In the genomic region with DNA sequence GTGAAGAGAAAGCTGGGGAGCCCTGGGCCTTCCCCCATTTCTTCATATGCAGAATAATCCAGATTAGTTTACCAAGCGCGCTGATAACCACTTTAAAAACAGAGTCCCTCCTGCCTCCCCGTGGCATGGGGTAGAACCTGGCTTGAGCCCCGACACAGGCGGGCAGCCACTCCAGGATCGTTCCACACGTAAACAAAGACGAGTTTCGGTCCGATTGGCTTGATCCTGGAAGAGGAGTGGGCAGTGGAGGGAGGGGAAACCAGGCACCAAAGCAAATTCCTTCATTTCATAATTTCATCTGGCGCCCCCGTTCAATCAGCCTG, we compare ENCODE assay signal across 9 cellular contexts. TPM values are rescaled to one million over a fixed set of nuclear protein-coding genes. Genes with fewer than 3 reads are reported as not detected.
DNase-seq lines count a peak whose midpoint lies in the region; ATAC-seq and TF ChIP-seq lines count a peak whose summit lies in the region.
"Had no signal": no experiment of that assay in that cellular context is flagged by ENCODE, and none has a peak within 500 bp of the region (broad histone marks: within the 10 kb centered on the region; RNA-seq: fewer than 3 reads in every experiment).

No MANE protein-coding gene starts in this region.

- H3K27ac ChIP-seq in ectodermal cell (ENCODE audit: insufficient read depth, low read depth, low read length, poor library complexity, severe bottlenecking) (no peak overlapping the region), muscle layer of colon (ENCODE audit: low read depth, low read length) (no peak overlapping the region)

- H3K36me3 ChIP-seq in ectodermal cell (ENCODE audit: control insufficient read depth, insufficient read depth, low read length) (no peaks in the 10 kb centered on the region), muscle layer of colon (ENCODE audit: insufficient read depth, low read length) (no peaks in the 10 kb centered on the region)

- H3K9me3 ChIP-seq in ectodermal cell (ENCODE audit: control insufficient read depth, low read length) (no peaks in the 10 kb centered on the region), muscle layer of colon (ENCODE audit: low read length) (no peaks in the 10 kb centered on the region)

- ATAC-seq in GM18909 (IDR thresholded peaks at IDR 0.05; ENCODE audit: poor library complexity, unreplicated experiment) (no peak), HG02642 (IDR thresholded peaks at IDR 0.05; ENCODE audit: poor library complexity, unreplicated experiment) (no peak)

- H3K9ac ChIP-seq in muscle layer of colon (ENCODE audit: low read length) = no peak overlapping the region

- no peak for TF ChIP-seq EP300 in Ishikawa (IDR thresholded peaks at IDR 0.05; ENCODE audit: borderline replicate concordance)

- WGBS in ectodermal cell, 2 experiments = 10 to 11% methylated on average over 12 of the region's 12 CpGs

- no peak for TF ChIP-seq RAD21 in Ishikawa (IDR thresholded peaks at IDR 0.05; ENCODE audit: low read depth)

- DNase-seq in AG10803 (ENCODE audit: low read depth) (no peak), HT-29 (ENCODE audit: low spot score) (no peak), midbrain (lab: John Stamatoyannopoulos, UW) (no peak)

- peak overlapping the region; percentile 62 for H3K4me3 ChIP-seq in AG10803 (ENCODE audit: low read length)
- peak overlapping the region; percentile 41 for H3K4me3 ChIP-seq in ectodermal cell (ENCODE audit: insufficient read depth, low read depth, low read length)
- peak overlapping the region; percentile 68 to 69 for H3K4me3 ChIP-seq in muscle layer of colon (ENCODE audit: low read depth in 1 of 2, low read length in 2 of 2)
- H3K4me3 ChIP-seq: GM12878 had no signal

- TF ChIP-seq CTCF in AG10803 (conservative IDR thresholded peaks at IDR 0.05; ENCODE audit: low read length) = no peak

- H3K27me3 ChIP-seq in ectodermal cell (ENCODE audit: control insufficient read depth, insufficient read depth, low read length, poor library complexity, severe bottlenecking) = peaks cover 55% of the 10 kb centered on the region
- peaks cover 0 to 10% of the 10 kb centered on the region in 2 donors for H3K27me3 ChIP-seq in muscle layer of colon (ENCODE audit: control insufficient read depth in 1 of 2, insufficient read depth in 2 of 2, low read length in 2 of 2)

- H3K4me1 ChIP-seq in ectodermal cell (ENCODE audit: control insufficient read depth, insufficient read depth, low read length) (peaks cover 10% of the 10 kb centered on the region), muscle layer of colon (ENCODE audit: insufficient read depth, low read length) (peaks cover 4% of the 10 kb centered on the region)

TF ChIP-seq in Ishikawa, 13 proteins besides CTCF, POLR2A, EP300 and RAD21:
- TF ChIP-seq, protein P1, sequence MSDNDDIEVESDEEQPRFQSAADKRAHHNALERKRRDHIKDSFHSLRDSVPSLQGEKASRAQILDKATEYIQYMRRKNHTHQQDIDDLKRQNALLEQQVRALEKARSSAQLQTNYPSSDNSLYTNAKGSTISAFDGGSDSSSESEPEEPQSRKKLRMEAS (IDR thresholded peaks at IDR 0.05) = no peak
- no peak for TF ChIP-seq USF1 (IDR thresholded peaks at IDR 0.05)
- no peak; the same call in 1 of the 2 replicates for TF ChIP-seq TEAD4 (IDR thresholded peaks at IDR 0.05)
- TF ChIP-seq REST (IDR thresholded peaks at IDR 0.05; ENCODE audit: low read depth) = no peak
- no peak for TF ChIP-seq YY1 (IDR thresholded peaks at IDR 0.05; ENCODE audit: low read depth)
- 0 out of 2 replicates have a peak, but pooled peaks have one; percentile 13 for TF ChIP-seq ZBTB7A (IDR thresholded peaks at IDR 0.05; ENCODE audit: low read depth)
- TF ChIP-seq FOXM1 (IDR thresholded peaks at IDR 0.05; ENCODE audit: borderline replicate concordance, low read depth) = no peak
- no peak for TF ChIP-seq CEBPB (IDR thresholded peaks at IDR 0.05)

RNA-seq across cellular contexts. Expression of gene GPRC5A, which starts 0.9 kb away (rescaled TPM):
- not detected for polyA plus RNA-seq in ectodermal cell (2013, experiment 1 of 4)
- polyA plus RNA-seq in ectodermal cell (2013, experiment 2 of 4) = 0.09 TPM
- 0.53 TPM for polyA plus RNA-seq in ectodermal cell (2013, experiment 3 of 4)
- polyA plus RNA-seq in ectodermal cell (2013, experiment 4 of 4) = 0.08 TPM
- 162 and 185 TPM in 2 replicates for total RNA-seq in HT-29 (2014; rRNA removed; shearing (Covaris generic))
